ENCODE assay signal across 8 cellular contexts in genomic region chr6:14876778-14877613, GRCh38.
DNase-seq lines count a peak whose midpoint lies in the region; ATAC-seq lines count a peak whose summit lies in the region.

No MANE protein-coding gene starts in this region.

- H3K36me3 Mint-ChIP-seq in IgD-negative memory B cell (peaks cover 3% of the 10 kb centered on the region), immature natural killer cell (no peaks in the 10 kb centered on the region)
- H3K36me3 Mint-ChIP-seq in activated naive CD8-positive, alpha-beta T cell treated with anti-CD3 and anti-CD28 coated beads, Interleukin-2, amount 50 U/mL, for 24 hours (ENCODE audit: low read depth): no peaks in the 10 kb centered on the region

- peak overlapping the region; percentile 7 to 96 (median 36) for H3K27ac Mint-ChIP-seq in IgD-negative memory B cell
- peak overlapping the region; percentile 99 for H3K27ac Mint-ChIP-seq in activated naive CD8-positive, alpha-beta T cell treated with anti-CD3 and anti-CD28 coated beads, Interleukin-2, amount 50 U/mL, for 24 hours
- peak overlapping the region; percentile 27 to 89 (median 74) for H3K27ac Mint-ChIP-seq in immature natural killer cell

- H3K27me3 ChIP-seq in aorta (ENCODE audit: control insufficient read depth in 1 of 2, insufficient read depth in 2 of 2, low read length in 1 of 2): no peaks in the 10 kb centered on the region

- ATAC-seq in GM21423 (IDR thresholded peaks at IDR 0.05; ENCODE audit: unreplicated experiment) (peak; percentile 48), aorta (ENCODE audit: low FRiP score) (peak; percentile 45), HG03280 (IDR thresholded peaks at IDR 0.05; ENCODE audit: unreplicated experiment) (no peak)
- ATAC-seq in activated naive CD8-positive, alpha-beta T cell treated with anti-CD3 and anti-CD28 coated beads, Interleukin-2, amount 50 U/mL, for 24 hours: peak; percentile 68

- 34 to 37% methylated on average over 11 of the region's 11 CpGs for WGBS in aorta, 2 donors

- H3K4me1 Mint-ChIP-seq in IgD-negative memory B cell (peaks cover 17 to 22% (median 20%) of the 10 kb centered on the region in 3 donors), immature natural killer cell (peaks cover 25 to 29% of the 10 kb centered on the region in 2 donors)
- H3K4me1 Mint-ChIP-seq in activated naive CD8-positive, alpha-beta T cell treated with anti-CD3 and anti-CD28 coated beads, Interleukin-2, amount 50 U/mL, for 24 hours: peaks cover 80% of the 10 kb centered on the region

- no peak overlapping the region for H3K4me3 ChIP-seq in aorta (ENCODE audit: low read length in 2 of 2)

- intact Hi-C loops in aorta (cut with DNase I): no loop called here

- H3K4me3 Mint-ChIP-seq in IgD-negative memory B cell (peak overlapping the region in 3 of 4 donors; percentile 0 to 83 (median 81)), immature natural killer cell (peak overlapping the region; percentile 52 to 86 (median 74))
- H3K4me3 Mint-ChIP-seq in activated naive CD8-positive, alpha-beta T cell treated with anti-CD3 and anti-CD28 coated beads, Interleukin-2, amount 50 U/mL, for 24 hours: peak overlapping the region; percentile 56

- H3K27ac ChIP-seq in aorta (ENCODE audit: low read depth in 1 of 2, low read length in 2 of 2): no peak overlapping the region

- no peaks in the 10 kb centered on the region for H3K36me3 ChIP-seq in aorta (ENCODE audit: control insufficient read depth in 1 of 2, insufficient read depth in 2 of 2, low read length in 1 of 2)

- H3K4me1 ChIP-seq in aorta (ENCODE audit: control insufficient read depth in 1 of 2, insufficient read depth in 2 of 2, low read length in 2 of 2): no peaks in the 10 kb centered on the region

- no peaks in the 10 kb centered on the region for H3K9me3 ChIP-seq in aorta (ENCODE audit: control insufficient read depth, low read length)

- no peaks in the 10 kb centered on the region for H3K27me3 Mint-ChIP-seq in IgD-negative memory B cell
- no peaks in the 10 kb centered on the region for H3K27me3 Mint-ChIP-seq in activated naive CD8-positive, alpha-beta T cell treated with anti-CD3 and anti-CD28 coated beads, Interleukin-2, amount 50 U/mL, for 24 hours
- no peaks in the 10 kb centered on the region for H3K27me3 Mint-ChIP-seq in immature natural killer cell (ENCODE audit: low read depth in 3 of 3)

- DNase-seq in EL: peak; percentile 83
- DNase-seq in activated naive CD8-positive, alpha-beta T cell treated with anti-CD3 and anti-CD28 coated beads, Interleukin-2, amount 50 U/mL, for 24 hours: peak; percentile 43
- DNase-seq in immature natural killer cell: peak; percentile 26 to 47 (median 28)
- no peak for DNase-seq in aorta
- no peak for DNase-seq in NCI-H524 treated with DMSO at 0.1 percent for 48 hours (lab: John Stamatoyannopoulos, UW)

- no peaks in the 10 kb centered on the region for H3K9me3 Mint-ChIP-seq in IgD-negative memory B cell
- H3K9me3 Mint-ChIP-seq in activated naive CD8-positive, alpha-beta T cell treated with anti-CD3 and anti-CD28 coated beads, Interleukin-2, amount 50 U/mL, for 24 hours: no peaks in the 10 kb centered on the region
- no peaks in the 10 kb centered on the region for H3K9me3 Mint-ChIP-seq in immature natural killer cell

Comparison
In these comparisons a context has a peak if more than half of its experiments do, and no peak if none do; other contexts are left out.
1. DNase-seq: peak in EL (single experiment), activated naive CD8-positive, alpha-beta T cell treated with anti-CD3 and anti-CD28 coated beads, Interleukin-2, amount 50 U/mL, for 24 hours (single experiment) and immature natural killer cell (3 of 3); none in aorta (0 of 2) and NCI-H524 treated with DMSO at 0.1 percent for 48 hours (single experiment).
2. H3K27ac Mint-ChIP-seq: peak in every context shown above with its lines; median percentile 99 in activated naive CD8-positive, alpha-beta T cell treated with anti-CD3 and anti-CD28 coated beads, Interleukin-2, amount 50 U/mL, for 24 hours; 74 in immature natural killer cell; 36 in IgD-negative memory B cell.
3. Peak in every context shown above with its lines, with median percentiles within 50 percentile points of each other: H3K4me3 Mint-ChIP-seq.